29 cellular contexts compared by ENCODE assay signal in genomic region chr12:73067616-73068015, GRCh38.
"Had no signal": no experiment of that assay in that cellular context is flagged by ENCODE, and none has a peak within 500 bp of the region (broad histone marks: within the 10 kb centered on the region; RNA-seq: fewer than 3 reads in every experiment).

No MANE protein-coding gene starts in this region.

- H3K36me3 Mint-ChIP-seq: naive B cell; naive thymus-derived CD8-positive, alpha-beta T cell; natural killer cell treated with Interleukin-12 subunit alpha and Interleukin-12 subunit beta and Interleukin-15 and Interleukin-18, amount 100 ng/mL, for 72 hours; stimulated activated naive B cell treated with anti-CD40 and anti-IgM and Interleukin-4, amounts not matched to agents 10 μg/mL and 1 μg/mL and 100 μg/mL, for 72 hours had no signal

- H3K4me3 ChIP-seq: ovary, psoas muscle, right lobe of liver, sigmoid colon, stomach, thoracic aorta, thyroid gland, tibial nerve, upper lobe of left lung, vagina had no signal

- H3K4me1 Mint-ChIP-seq: naive B cell; naive thymus-derived CD8-positive, alpha-beta T cell; nephron progenitor cell; neural crest cell; stimulated activated naive B cell treated with anti-CD40 and anti-IgM and Interleukin-4, amounts not matched to agents 10 μg/mL and 1 μg/mL and 100 μg/mL, for 72 hours had no signal

- DNase-seq: naive B cell; naive thymus-derived CD8-positive, alpha-beta T cell; nephron progenitor cell; occipital lobe; ovary; psoas muscle; right cardiac atrium; right lobe of liver; sigmoid colon; small intestine; stimulated activated CD4-positive, alpha-beta T cell treated with anti-CD3 and anti-CD28 coated beads, Interleukin-1b, Interleukin-23, amount 100 ng/mL, for 48 hours; stimulated activated CD4-positive, alpha-beta T cell treated with anti-CD3 and anti-CD28 coated beads, Interleukin-4, amount 100 ng/mL, for 1 hour; stimulated activated CD4-positive, alpha-beta T cell treated with anti-CD3 and anti-CD28 coated beads, Interleukin-4, amount 100 ng/mL, for 4 hours; stimulated activated CD8-positive, alpha-beta memory T cell treated with anti-CD3 and anti-CD28 coated beads, Interleukin-4, amount 100 ng/mL, for 48 hours; stimulated activated naive B cell treated with anti-CD40 and anti-IgM and Interleukin-4, amounts not matched to agents 10 μg/mL and 1 μg/mL and 100 μg/mL, for 72 hours; stimulated activated naive CD4-positive, alpha-beta T cell treated with Interleukin-2 at 50 U/mL for 16 hours; stomach; thyroid gland; trophoblast cell; upper lobe of left lung had no signal

- H3K27me3 Mint-ChIP-seq: naive B cell; naive thymus-derived CD8-positive, alpha-beta T cell; natural killer cell treated with Interleukin-12 subunit alpha and Interleukin-12 subunit beta and Interleukin-15 and Interleukin-18, amount 100 ng/mL, for 72 hours; progenitor cell of endocrine pancreas; stimulated activated naive B cell treated with anti-CD40 and anti-IgM and Interleukin-4, amounts not matched to agents 10 μg/mL and 1 μg/mL and 100 μg/mL, for 72 hours; stimulated activated naive CD8-positive, alpha-beta T cell treated with anti-CD3 and anti-CD28 coated beads, Interleukin-15, Interleukin-2, amounts not matched to agents 100 ng/mL and 50 ng/mL, for 24 hours had no signal

- H3K9me3 ChIP-seq: ovary, psoas muscle, right lobe of liver, stomach, thoracic aorta, thyroid gland, tibial nerve, upper lobe of left lung, vagina had no signal

- H3K4me1 ChIP-seq: parathyroid adenoma, psoas muscle, right lobe of liver, sigmoid colon, stomach, thyroid gland, tibial nerve, upper lobe of left lung, vagina had no signal

- H3K79me2 ChIP-seq: parathyroid adenoma had no signal

- H3K9me3 Mint-ChIP-seq: nephron progenitor cell, neural crest cell had no signal

- H3K9ac ChIP-seq: parathyroid adenoma had no signal

- ATAC-seq: naive thymus-derived CD8-positive, alpha-beta T cell; psoas muscle; right cardiac atrium; right lobe of liver had no signal

- H2AFZ ChIP-seq: parathyroid adenoma had no signal

- H3K27ac ChIP-seq: ovary, parathyroid adenoma, psoas muscle, right lobe of liver, sigmoid colon, stomach, thoracic aorta, thyroid gland, tibial nerve, upper lobe of left lung, vagina had no signal

- H3K27ac Mint-ChIP-seq: naive B cell; natural killer cell treated with Interleukin-12 subunit alpha and Interleukin-12 subunit beta and Interleukin-15 and Interleukin-18, amount 100 ng/mL, for 72 hours; progenitor cell of endocrine pancreas; stimulated activated naive B cell treated with anti-CD40 and anti-IgM and Interleukin-4, amounts not matched to agents 10 μg/mL and 1 μg/mL and 100 μg/mL, for 72 hours; stimulated activated naive CD8-positive, alpha-beta T cell treated with anti-CD3 and anti-CD28 coated beads, Interleukin-15, Interleukin-2, amounts not matched to agents 100 ng/mL and 50 ng/mL, for 24 hours had no signal

- H3K36me3 ChIP-seq: ovary, right lobe of liver, sigmoid colon, stomach, thoracic aorta, thyroid gland, tibial nerve, upper lobe of left lung, vagina had no signal

- H3K4me3 Mint-ChIP-seq: naive B cell; naive thymus-derived CD8-positive, alpha-beta T cell; natural killer cell treated with Interleukin-12 subunit alpha and Interleukin-12 subunit beta and Interleukin-15 and Interleukin-18, amount 100 ng/mL, for 72 hours; nephron progenitor cell; neural crest cell; stimulated activated naive B cell treated with anti-CD40 and anti-IgM and Interleukin-4, amounts not matched to agents 10 μg/mL and 1 μg/mL and 100 μg/mL, for 72 hours; stimulated activated naive CD8-positive, alpha-beta T cell treated with anti-CD3 and anti-CD28 coated beads, Interleukin-15, Interleukin-2, amounts not matched to agents 100 ng/mL and 50 ng/mL, for 24 hours had no signal

- H3K27me3 ChIP-seq: ovary, right lobe of liver, sigmoid colon, stomach, thyroid gland, tibial nerve, upper lobe of left lung, vagina had no signal

- FAIRE-seq: small intestine, urothelium cell line had no signal
